24 cellular contexts compared by ENCODE assay signal in genomic region chr5:67516959-67517358, GRCh38.
A peak's percentile ranks its signal among the peaks of the same experiment; 100 is the strongest.
DNase-seq lines count a peak whose midpoint lies in the region; ATAC-seq, FAIRE-seq and TF ChIP-seq lines count a peak whose summit lies in the region.
"Had no signal": no experiment of that assay in that cellular context is flagged by ENCODE, and none has a peak within 500 bp of the region (broad histone marks: within the 10 kb centered on the region; RNA-seq: fewer than 3 reads in every experiment).

No MANE protein-coding gene starts in this region.

- CTCF ChIA-PET in CD8-positive, alpha-beta T cell (lab: Charles Lee), result interaction anchor here (1.3 kb wide), 1 partner anchor 13 kb away, joined by 3 read pairs; no protein-coding TSS in a partner anchor

- H3K4me3 ChIP-seq in CD8-positive, alpha-beta T cell (ENCODE audit: low read depth, low read length), result no peak overlapping the region
- H3K4me3 ChIP-seq in astrocyte (ENCODE audit: insufficient read depth, low read depth, low read length) (no peak overlapping the region), fibroblast of pulmonary artery (replicated peaks; ENCODE audit: low read depth, low read length) (no peak overlapping the region), parathyroid adenoma (ENCODE audit: low read depth, low read length) (no peak overlapping the region)
- H3K4me3 ChIP-seq: BLaER1, coronary artery, HAP-1, neural progenitor cell, sigmoid colon, tibial nerve had no signal

- TF ChIP-seq CTCF in CD8-positive, alpha-beta T cell (IDR thresholded peaks at IDR 0.05), result no peak
- no peak for TF ChIP-seq CTCF in astrocyte (IDR thresholded peaks at IDR 0.05; ENCODE audit: insufficient read depth, low read depth, low read length)
- TF ChIP-seq CTCF in fibroblast of pulmonary artery (IDR thresholded peaks at IDR 0.05; ENCODE audit: low read length, missing control alignments), result no peak
- no peak for TF ChIP-seq CTCF in parathyroid adenoma (IDR thresholded peaks at IDR 0.05)

- H2AFZ ChIP-seq in astrocyte (ENCODE audit: low read depth, low read length) (no peak overlapping the region), parathyroid adenoma (peak overlapping the region; percentile 10)
- H2AFZ ChIP-seq: neural progenitor cell had no signal

- H3K9me3 ChIP-seq in CD8-positive, alpha-beta T cell (ENCODE audit: low read length), result no peaks in the 10 kb centered on the region
- H3K9me3 ChIP-seq in astrocyte (ENCODE audit: insufficient read depth, low read depth, low read length) (no peaks in the 10 kb centered on the region), parathyroid adenoma (ENCODE audit: control insufficient read depth, low read length) (no peaks in the 10 kb centered on the region)
- H3K9me3 ChIP-seq: BLaER1, HAP-1, sigmoid colon, tibial nerve had no signal

- no peaks in the 10 kb centered on the region for H3K27me3 ChIP-seq in CD8-positive, alpha-beta T cell (ENCODE audit: insufficient read depth, low read length)
- H3K27me3 ChIP-seq in astrocyte (ENCODE audit: insufficient read depth, low read length) (no peaks in the 10 kb centered on the region), parathyroid adenoma (ENCODE audit: control insufficient read depth, insufficient read depth, low read length) (no peaks in the 10 kb centered on the region)
- H3K27me3 ChIP-seq: BLaER1, neural progenitor cell, sigmoid colon, tibial nerve had no signal

- peak overlapping the region; percentile 15 for H3K27ac Mint-ChIP-seq in CD8-positive, alpha-beta T cell
- peak overlapping the region; percentile 43 for H3K27ac Mint-ChIP-seq in astrocyte (ENCODE audit: unreplicated experiment)
- H3K27ac Mint-ChIP-seq in activated naive CD8-positive, alpha-beta T cell treated with anti-CD3 and anti-CD28 coated beads, Interleukin-2, amount 50 U/mL, for 24 hours, result no peak overlapping the region
- H3K27ac Mint-ChIP-seq: activated CD4-positive, alpha-beta T cell treated with anti-CD3 and anti-CD28 coated beads, Interleukin-2, amount 10 ng/mL, durations not matched to agents 7 days and 5 days; activated naive CD8-positive, alpha-beta T cell; neural progenitor cell had no signal

- no peaks in the 10 kb centered on the region for H3K27me3 Mint-ChIP-seq in CD8-positive, alpha-beta T cell (ENCODE audit: low read depth)
- H3K27me3 Mint-ChIP-seq in astrocyte (ENCODE audit: low read depth, unreplicated experiment), result no peaks in the 10 kb centered on the region
- no peaks in the 10 kb centered on the region for H3K27me3 Mint-ChIP-seq in activated naive CD8-positive, alpha-beta T cell treated with anti-CD3 and anti-CD28 coated beads, Interleukin-2, amount 50 U/mL, for 24 hours
- H3K27me3 Mint-ChIP-seq: activated naive CD8-positive, alpha-beta T cell had no signal

- ATAC-seq in CD8-positive, alpha-beta T cell, result no peak
- no peak for ATAC-seq in activated naive CD8-positive, alpha-beta T cell treated with anti-CD3 and anti-CD28 coated beads, Interleukin-2, amount 50 U/mL, for 24 hours

- peak overlapping the region; percentile 18 for H3K4me2 ChIP-seq in astrocyte (ENCODE audit: low read length)
- H3K4me2 ChIP-seq in parathyroid adenoma (ENCODE audit: low read length), result no peak overlapping the region
- H3K4me2 ChIP-seq: BLaER1, neural progenitor cell had no signal

- H4K20me1 ChIP-seq in astrocyte (ENCODE audit: insufficient read depth, low read length), result no peaks in the 10 kb centered on the region
- H4K20me1 ChIP-seq: BLaER1 had no signal

- no peaks in the 10 kb centered on the region for H3K36me3 Mint-ChIP-seq in CD8-positive, alpha-beta T cell
- H3K36me3 Mint-ChIP-seq in astrocyte (ENCODE audit: low read depth, unreplicated experiment), result no peaks in the 10 kb centered on the region
- no peaks in the 10 kb centered on the region for H3K36me3 Mint-ChIP-seq in activated naive CD8-positive, alpha-beta T cell treated with anti-CD3 and anti-CD28 coated beads, Interleukin-2, amount 50 U/mL, for 24 hours (ENCODE audit: low read depth)
- H3K36me3 Mint-ChIP-seq: activated naive CD8-positive, alpha-beta T cell had no signal

- no peaks in the 10 kb centered on the region for H3K36me3 ChIP-seq in CD8-positive, alpha-beta T cell (ENCODE audit: insufficient read depth, low read length)
- H3K36me3 ChIP-seq in astrocyte (ENCODE audit: insufficient read depth, low read length) (no peaks in the 10 kb centered on the region), parathyroid adenoma (ENCODE audit: control insufficient read depth, insufficient read depth, low read length) (no peaks in the 10 kb centered on the region)
- H3K36me3 ChIP-seq: BLaER1, HAP-1, neural progenitor cell, sigmoid colon, tibial nerve had no signal

- intact Hi-C loops in CD8-positive, alpha-beta T cell (cut with DNase I, micrococcal nuclease), result no loop called here

- H3K79me2 ChIP-seq in astrocyte (ENCODE audit: insufficient read depth, low read length) (no peaks in the 10 kb centered on the region), parathyroid adenoma (no peaks in the 10 kb centered on the region)

- no peaks in the 10 kb centered on the region for H3K9me3 Mint-ChIP-seq in CD8-positive, alpha-beta T cell
- H3K9me3 Mint-ChIP-seq in astrocyte (ENCODE audit: unreplicated experiment), result no peaks in the 10 kb centered on the region
- H3K9me3 Mint-ChIP-seq in activated naive CD8-positive, alpha-beta T cell treated with anti-CD3 and anti-CD28 coated beads, Interleukin-2, amount 50 U/mL, for 24 hours, result no peaks in the 10 kb centered on the region

- no peak overlapping the region for H3K4me3 Mint-ChIP-seq in CD8-positive, alpha-beta T cell
- no peak overlapping the region for H3K4me3 Mint-ChIP-seq in astrocyte (ENCODE audit: unreplicated experiment)
- no peak overlapping the region for H3K4me3 Mint-ChIP-seq in activated naive CD8-positive, alpha-beta T cell treated with anti-CD3 and anti-CD28 coated beads, Interleukin-2, amount 50 U/mL, for 24 hours
- H3K4me3 Mint-ChIP-seq: activated CD4-positive, alpha-beta T cell treated with anti-CD3 and anti-CD28 coated beads, Interleukin-2, amount 10 ng/mL, durations not matched to agents 7 days and 5 days; activated naive CD8-positive, alpha-beta T cell; neural progenitor cell had no signal

- in situ Hi-C loops in KBM-7 (cut with MboI; ENCODE audit: low pct_unique_long_range_greater_than_20kb, low sequenced_read_pairs), result no loop called here

- POLR2A ChIA-PET in CD8-positive, alpha-beta T cell (lab: Charles Lee), result no interaction called here

- no peak for FAIRE-seq in astrocyte (lab: Jason Lieb, UNC)

- no peak overlapping the region for H3K27ac ChIP-seq in CD8-positive, alpha-beta T cell (ENCODE audit: low read depth, low read length)
- H3K27ac ChIP-seq in astrocyte (ENCODE audit: low read depth, low read length) (no peak overlapping the region), parathyroid adenoma (no peak overlapping the region), caudate nucleus (ENCODE audit: low read depth, low read length) (no peak overlapping the region)
- H3K27ac ChIP-seq: BLaER1, coronary artery, neural progenitor cell had no signal

- H3K9ac ChIP-seq in astrocyte (ENCODE audit: low read length) (no peak overlapping the region), parathyroid adenoma (no peak overlapping the region)
- H3K9ac ChIP-seq: BLaER1, neural progenitor cell had no signal

- DNase-seq in CD8-positive, alpha-beta T cell, result no peak
- DNase-seq in astrocyte (ENCODE audit: low read depth) (peak; percentile 84), fibroblast of pulmonary artery (ENCODE audit: low read depth) (peak; percentile 77), caudate nucleus (lab: John Stamatoyannopoulos, UW) (no peak), KBM-7 (no peak)
- no peak for DNase-seq in activated naive CD8-positive, alpha-beta T cell treated with anti-CD3 and anti-CD28 coated beads, Interleukin-2, amount 50 U/mL, for 24 hours
- no peak for DNase-seq in stimulated activated naive CD4-positive, alpha-beta T cell (lab: John Stamatoyannopoulos, UW)
- DNase-seq: activated CD4-positive, alpha-beta T cell treated with anti-CD3 and anti-CD28 coated beads, Interleukin-2, amount 10 ng/mL, durations not matched to agents 7 days and 5 days; activated T-cell treated with anti-CD3 and anti-CD28 coated beads for 4 hours; DMS53; erythroblast; NCI-H1092 treated with DMSO at 0.1 percent for 48 hours; NCI-H2171; NK-92 treated with Interleukin-12 subunit alpha and Interleukin-12 subunit beta, amount 100 ng/mL, for 24 hours; SHP77; sigmoid colon; T1000 had no signal

- H3K4me1 ChIP-seq in CD8-positive, alpha-beta T cell (ENCODE audit: insufficient read depth, low read length), result peaks cover 49% of the 10 kb centered on the region
- H3K4me1 ChIP-seq in astrocyte (ENCODE audit: insufficient read depth, low read length), result no peaks in the 10 kb centered on the region
- H3K4me1 ChIP-seq in parathyroid adenoma, result peaks cover 12% of the 10 kb centered on the region
- H3K4me1 ChIP-seq: HAP-1 had no signal

- H3K4me1 Mint-ChIP-seq in CD8-positive, alpha-beta T cell (ENCODE audit: low read depth), result peaks cover 68% of the 10 kb centered on the region
- peaks cover 7% of the 10 kb centered on the region for H3K4me1 Mint-ChIP-seq in astrocyte (ENCODE audit: low read depth, unreplicated experiment)
- peaks cover 43% of the 10 kb centered on the region for H3K4me1 Mint-ChIP-seq in activated naive CD8-positive, alpha-beta T cell treated with anti-CD3 and anti-CD28 coated beads, Interleukin-2, amount 50 U/mL, for 24 hours

Comparison
In these comparisons a context has a peak if more than half of its experiments do, and no peak if none do; other contexts are left out.
1. DNase-seq: peak in astrocyte (single experiment) and fibroblast of pulmonary artery (single experiment); none in CD8-positive, alpha-beta T cell (0 of 7), activated naive CD8-positive, alpha-beta T cell treated with anti-CD3 and anti-CD28 coated beads, Interleukin-2, amount 50 U/mL, for 24 hours (single experiment), caudate nucleus (0 of 61), KBM-7 (single experiment) and stimulated activated naive CD4-positive, alpha-beta T cell (0 of 6).